8 cellular contexts compared by ENCODE assay signal in the genomic region with DNA sequence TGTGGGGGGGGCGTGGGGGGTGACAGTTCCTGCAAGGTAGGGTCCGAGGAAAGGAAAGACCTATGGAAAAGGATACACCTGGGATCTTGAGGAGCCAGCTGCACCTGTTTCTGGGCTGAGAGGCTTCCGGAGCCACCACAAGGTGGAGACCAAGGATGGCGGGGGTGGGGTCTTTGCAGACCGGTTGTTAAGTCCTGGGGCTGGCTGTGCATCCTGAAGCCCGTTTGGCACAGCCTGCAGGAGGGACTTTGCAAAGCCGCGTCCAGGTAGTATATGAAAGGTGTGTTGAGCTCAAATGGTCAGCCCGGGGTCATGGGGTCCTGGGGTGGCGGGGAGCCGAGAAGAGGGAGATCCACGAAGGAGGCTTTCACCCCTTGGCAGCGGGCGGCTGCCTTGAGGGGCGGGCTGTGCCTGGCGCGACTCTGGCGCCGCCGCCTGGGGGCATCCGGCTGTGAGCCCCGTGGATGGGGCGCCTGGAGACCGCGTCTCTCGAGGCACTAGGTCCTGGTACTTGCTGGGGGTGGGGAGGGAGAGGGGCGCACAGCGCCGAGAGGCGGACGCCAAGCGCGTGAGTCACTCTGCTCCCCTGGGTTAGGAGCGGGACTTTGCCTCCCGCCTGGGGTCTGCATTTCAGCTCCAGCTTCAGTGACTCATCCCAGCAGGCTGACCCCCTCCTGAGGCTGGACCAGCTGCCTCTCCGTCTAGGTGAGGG. TPM values are rescaled to one million over a fixed set of nuclear protein-coding genes. Genes with fewer than 3 reads are reported as not detected.
A peak's percentile ranks its signal among the peaks of the same experiment; 100 is the strongest.
DNase-seq lines count a peak whose midpoint lies in the region; ATAC-seq, FAIRE-seq and TF ChIP-seq lines count a peak whose summit lies in the region.

No MANE protein-coding gene starts in this region.

- WGBS in K562 (ENCODE audit: insufficient coverage, low coverage, missing lambda C conversion rate) = 1% methylated on average over 11 of the region's 36 CpGs
- WGBS in HepG2 (ENCODE audit: low lambda C conversion rate) = 42% methylated on average over 2 of the region's 36 CpGs

- H2AFZ ChIP-seq in K562 (ENCODE audit: low read depth, low read length) (no peak overlapping the region), HepG2 (ENCODE audit: low read length) (no peak overlapping the region), PC-3 (ENCODE audit: low read length) (no peak overlapping the region)

- DNase-seq in EH (ENCODE audit: low read depth) (peak; percentile 14), NCI-H1105 treated with DMSO at 0.1 percent for 48 hours (lab: John Stamatoyannopoulos, UW) (peak; percentile 37), K562 (ENCODE audit: extremely low read depth in 1 of 4, low spot score in 3 of 4) (peak in 1 of 4 experiments; percentile 1), HepG2 (ENCODE audit: low spot score) (no peak), PC-3 (no peak)
- no peak for DNase-seq in T-helper 2 cell treated with Interferon-gamma antibody and Interleukin-4, amounts not matched to agents 5 μg/mL and 100 μg/mL, for 36 hours (ENCODE audit: low spot score)

- H3K36me3 ChIP-seq in K562 (ENCODE audit: control insufficient read depth, insufficient read depth, low read length) = no peaks in the 10 kb centered on the region
- H3K36me3 ChIP-seq in HepG2 (replicated peaks in 1 of 2; ENCODE audit: control insufficient read depth in 1 of 2, insufficient read depth in 2 of 2, low read length in 2 of 2) = no peaks in the 10 kb centered on the region
- no peaks in the 10 kb centered on the region for H3K36me3 ChIP-seq in PC-3 (ENCODE audit: low read depth, low read length)

- H3K27ac Mint-ChIP-seq in T-helper 2 cell treated with Interferon-gamma antibody and Interleukin-4, amounts not matched to agents 5 μg/mL and 100 μg/mL, for 36 hours = no peak overlapping the region

- CTCF ChIA-PET in K562 (lab: Yijun Ruan, JAX; ENCODE audit: low intra/inter-chr PET ratio) (no interaction called here), HepG2 (lab: Yijun Ruan, JAX; ENCODE audit: low intra/inter-chr PET ratio, low total read pairs) (no interaction called here), PC-3 (lab: Charles Lee) (interaction anchor here (0.6 kb wide), 1 partner anchor 79 kb away, joined by 3 read pairs; no protein-coding TSS in a partner anchor)

- H4K20me1 ChIP-seq in K562 (replicated peaks; ENCODE audit: control insufficient read depth, insufficient read depth, low read length) (no peaks in the 10 kb centered on the region), HepG2 (ENCODE audit: insufficient read depth, low read length) (no peaks in the 10 kb centered on the region), PC-3 (ENCODE audit: low read length) (no peaks in the 10 kb centered on the region)

- TF ChIP-seq POLR2A in K562 (conservative IDR thresholded peaks at IDR 0.05) (no peak), HepG2 (IDR thresholded peaks at IDR 0.05; ENCODE audit: insufficient read depth in 1 of 2, low read depth in 2 of 2, low read length in 2 of 2) (no peak)

- no peaks in the 10 kb centered on the region for H3K4me1 Mint-ChIP-seq in T-helper 2 cell treated with Interferon-gamma antibody and Interleukin-4, amounts not matched to agents 5 μg/mL and 100 μg/mL, for 36 hours (ENCODE audit: low read depth)

- ATAC-seq in K562 = peak; percentile 42; the same call in 1 of the 3 replicates
- ATAC-seq in HepG2 = peak; percentile 84
- no peak for ATAC-seq in HG03354 (IDR thresholded peaks at IDR 0.05; ENCODE audit: poor library complexity, severe bottlenecking, unreplicated experiment)
- ATAC-seq in PC-3 = no peak
- no peak for ATAC-seq in GM19035 (IDR thresholded peaks at IDR 0.05; ENCODE audit: unreplicated experiment)

- no peaks in the 10 kb centered on the region for H3K9me2 ChIP-seq in PC-3 (replicated peaks; ENCODE audit: low read length)

- H3K4me1 ChIP-seq in K562 (replicated peaks in 1 of 2; ENCODE audit: control insufficient read depth in 2 of 2, insufficient read depth in 2 of 2, low read length in 2 of 2) = peaks cover 0 to 7% of the 10 kb centered on the region in 2 experiments; a peak in 2 of 5 replicates
- H3K4me1 ChIP-seq in HepG2 (ENCODE audit: insufficient read depth, low read length) = no peaks in the 10 kb centered on the region
- peaks cover 5% of the 10 kb centered on the region; the same call in 1 of the 2 replicates for H3K4me1 ChIP-seq in PC-3 (ENCODE audit: insufficient read depth, low read length)

- TF ChIP-seq CTCF in K562 (IDR thresholded peaks at IDR 0.05 in 2 of 3, conservative IDR thresholded peaks at IDR 0.05 in 1 of 3; ENCODE audit: insufficient read depth in 2 of 3, low read depth in 1 of 3, low read length in 3 of 3) = 0 out of 6 replicates have a peak, but pooled peaks of 1 of the 3 experiments have one; percentile 13
- TF ChIP-seq CTCF in HepG2 (CRISPR knock-in tag; IDR thresholded peaks at IDR 0.05) = peak; percentile 31; the same call in 1 of the 2 replicates
- no peak for TF ChIP-seq CTCF in PC-3 (conservative IDR thresholded peaks at IDR 0.05; ENCODE audit: low read depth, low read length)

- no peaks in the 10 kb centered on the region for H3F3A ChIP-seq in PC-3 (ENCODE audit: low read length, unreplicated experiment)

- H3K79me2 ChIP-seq in K562 (ENCODE audit: control insufficient read depth, insufficient read depth, low read length) (no peaks in the 10 kb centered on the region), HepG2 (ENCODE audit: insufficient read depth, low read length) (no peaks in the 10 kb centered on the region), PC-3 (ENCODE audit: low read length) (no peaks in the 10 kb centered on the region)

- H3K27ac ChIP-seq in K562 (ENCODE audit: extremely low read depth, low read depth, low read length) (no peak overlapping the region), HepG2 (ENCODE audit: extremely low read length, insufficient read depth, low read length) (no peak overlapping the region), PC-3 (ENCODE audit: low read length) (no peak overlapping the region)

- peaks cover 32% of the 10 kb centered on the region for H3K27me3 Mint-ChIP-seq in T-helper 2 cell treated with Interferon-gamma antibody and Interleukin-4, amounts not matched to agents 5 μg/mL and 100 μg/mL, for 36 hours (ENCODE audit: low read depth)

- H3K4me3 ChIP-seq in K562 = no peak overlapping the region
- H3K4me3 ChIP-seq in HepG2 (replicated peaks in 1 of 3; ENCODE audit: insufficient read depth in 1 of 3, low read depth in 2 of 3, low read length in 3 of 3) = no peak overlapping the region
- no peak overlapping the region for H3K4me3 ChIP-seq in PC-3 (ENCODE audit: low read length)

- no peak overlapping the region for H3K4me3 Mint-ChIP-seq in T-helper 2 cell treated with Interferon-gamma antibody and Interleukin-4, amounts not matched to agents 5 μg/mL and 100 μg/mL, for 36 hours

- TF ChIP-seq RAD21 in K562 (CRISPR knock-in tag; conservative IDR thresholded peaks at IDR 0.05 in 1 of 2, IDR thresholded peaks at IDR 0.05 in 1 of 2) (peak in 1 of 2 experiments; percentile 31; a peak in 2 of 4 replicates), HepG2 (CRISPR knock-in tag; IDR thresholded peaks at IDR 0.05) (no peak)

- POLR2A ChIA-PET in K562 (lab: Yijun Ruan, JAX) (no interaction called here), HepG2 (lab: Yijun Ruan, JAX) (no interaction called here), PC-3 (lab: Charles Lee; ENCODE audit: unreplicated experiment) (no interaction called here)

- intact Hi-C loops in K562 (cut with micrococcal nuclease) (no loop called here), HepG2 (cut with micrococcal nuclease; ENCODE audit: unreplicated experiment) (no loop called here), PC-3 (cut with micrococcal nuclease) (no loop called here)

- H3K27me3 ChIP-seq in K562 (ENCODE audit: control insufficient read depth in 2 of 2, insufficient read depth in 2 of 2, low read length in 2 of 2) (peaks cover 2 to 4% of the 10 kb centered on the region in 2 experiments; a peak in 3 of 5 replicates), HepG2 (ENCODE audit: control insufficient read depth in 1 of 2, insufficient read depth in 2 of 2, low read length in 2 of 2) (peaks cover 0 to 2% of the 10 kb centered on the region in 2 experiments; a peak in 1 of 5 replicates), PC-3 (ENCODE audit: low read length) (no peaks in the 10 kb centered on the region)

- no peaks in the 10 kb centered on the region for H3K36me3 Mint-ChIP-seq in T-helper 2 cell treated with Interferon-gamma antibody and Interleukin-4, amounts not matched to agents 5 μg/mL and 100 μg/mL, for 36 hours (ENCODE audit: low read depth)

- BruUV-seq in K562 (replicated peaks; lab: Mats Ljungman, UMichigan) (no TSS peak), HepG2 (replicated peaks; lab: Mats Ljungman, UMichigan) (no TSS peak), PC-3 (replicated peaks; lab: Mats Ljungman, UMichigan) (no TSS peak)

- in situ Hi-C loops in K562 (cut with MboI) (no loop called here), HepG2 (cut with HindIII; ENCODE audit: extremely low pct_ligation_motif_present, low pct_unique_long_range_greater_than_20kb) (no loop called here)

- H3K9me1 ChIP-seq in K562 (ENCODE audit: control insufficient read depth, insufficient read depth, low read length) = no peaks in the 10 kb centered on the region

- H3K9me3 ChIP-seq in K562 (replicated peaks; ENCODE audit: control insufficient read depth, insufficient read depth, low read depth, low read length) = no peaks in the 10 kb centered on the region
- no peaks in the 10 kb centered on the region for H3K9me3 ChIP-seq in HepG2 (ENCODE audit: low read length)
- H3K9me3 ChIP-seq in PC-3 (ENCODE audit: low read length) = no peaks in the 10 kb centered on the region

- H3K9me3 Mint-ChIP-seq in T-helper 2 cell treated with Interferon-gamma antibody and Interleukin-4, amounts not matched to agents 5 μg/mL and 100 μg/mL, for 36 hours = no peaks in the 10 kb centered on the region

- no peak overlapping the region for H3K9ac ChIP-seq in K562 (ENCODE audit: insufficient read depth in 1 of 2, low read depth in 2 of 2, low read length in 2 of 2)
- no peak overlapping the region for H3K9ac ChIP-seq in HepG2 (ENCODE audit: insufficient read depth, low read depth, low read length)
- H3K9ac ChIP-seq in PC-3 (ENCODE audit: low read length) = no peak overlapping the region

- FAIRE-seq in K562 (lab: Jason Lieb, UNC) (no peak), HepG2 (lab: Jason Lieb, UNC) (no peak)

- H3K4me2 ChIP-seq in K562 (ENCODE audit: insufficient read depth, low read length) (no peak overlapping the region), HepG2 (ENCODE audit: low read depth, low read length) (peak overlapping the region; percentile 6; the same call in 1 of the 2 replicates), PC-3 (ENCODE audit: low read length) (no peak overlapping the region)

- TF ChIP-seq EP300 in K562 (IDR thresholded peaks at IDR 0.05; ENCODE audit: low read length) (no peak), HepG2 (IDR thresholded peaks at IDR 0.05; ENCODE audit: low read depth in 2 of 2, low read length in 2 of 2) (no peak), HepG2 (CRISPR knock-in tag; IDR thresholded peaks at IDR 0.05; ENCODE audit: borderline replicate concordance) (no peak)

RNA-seq across cellular contexts. Expression of a gene that starts 58.2 kb away (rescaled TPM):
- total RNA-seq in K562 (2011; cell fraction: chromatin; rRNA removed; ENCODE audit: low replicate concordance) = 1.0 and 1.6 TPM in 2 replicates
- total RNA-seq in K562 (2011; cell fraction: nucleolus; rRNA removed) = 0.26 and 0.83 TPM in 2 replicates
- total RNA-seq in K562 (2011; cell fraction: nucleoplasm; rRNA removed) = 0.81 and 2.2 TPM in 2 replicates
- total RNA-seq in K562 (2014; rRNA removed) = 4.5 and 4.7 TPM in 2 replicates
- total RNA-seq in K562 (2014; rRNA removed; fragmentation: Illumina TruSeq; extraction: Trizol) = 8.4 and 10.2 TPM in 2 replicates
- 6.6 and 8.3 TPM in 2 replicates for total RNA-seq in K562 (2015; rRNA removed; fragmentation: Illumina TruSeq; extraction: Trizol)
- total RNA-seq in K562 (2021) = 5.9 and 6.3 TPM in 2 replicates
- 5.4 TPM in 2 replicates for polyA plus RNA-seq in K562 (2011; rRNA removed)
- polyA plus RNA-seq in K562 (2011; cell fraction: cytosol; rRNA removed) = 0.75 and 3.2 TPM in 2 replicates
- 1.4 and 3.2 TPM in 2 replicates for polyA plus RNA-seq in K562 (2011; cell fraction: nucleus; rRNA removed)
- polyA plus RNA-seq in K562 (2012) = 6.8 and 10.8 TPM in 2 replicates
- polyA plus RNA-seq in K562 (2014; fragmentation: Illumina TruSeq; extraction: Trizol) = 7.4 and 8.4 TPM in 2 replicates
- polyA plus RNA-seq in K562 (2014; fragmentation: Nextera tagmentation; extraction: Ambion mirVana) = 10 to 100 TPM; 15.5 to 17.5 TPM
- polyA plus RNA-seq in K562 (2014; rRNA removed) = 6.1 and 6.7 TPM in 2 replicates
- 4.4 and 5.1 TPM in 2 replicates for polyA minus RNA-seq in K562 (2011; rRNA and poly(A)+ RNA removed)
- 1.5 and 2.6 TPM in 2 replicates for polyA minus RNA-seq in K562 (2011; cell fraction: cytosol; rRNA and poly(A)+ RNA removed)
- 0.94 and 3.0 TPM in 2 replicates for polyA minus RNA-seq in K562 (2011; cell fraction: nucleus; rRNA and poly(A)+ RNA removed)
- 6.1 and 9.5 TPM in 2 replicates for total RNA-seq in HepG2 (2016; rRNA removed; fragmentation: Illumina TruSeq; extraction: Trizol)
- 1.5 and 1.8 TPM in 2 replicates for total RNA-seq in HepG2 (2016; cell fraction: cytosol; rRNA removed; fragmentation: Illumina TruSeq; extraction: Trizol; ENCODE audit: low read depth)
- 6.1 and 10.9 TPM in 2 replicates for total RNA-seq in HepG2 (2016; cell fraction: insoluble cytoplasmic fraction; rRNA removed; fragmentation: Illumina TruSeq; extraction: Trizol)
- 4.0 and 4.4 TPM in 2 replicates for total RNA-seq in HepG2 (2016; cell fraction: membrane; rRNA removed; fragmentation: Illumina TruSeq; extraction: Trizol)
- 3.2 and 3.4 TPM in 2 replicates for total RNA-seq in HepG2 (2016; cell fraction: nucleus; rRNA removed; fragmentation: Illumina TruSeq; extraction: Trizol)
- polyA plus RNA-seq in HepG2 (2011; rRNA removed) = 5.4 TPM in 2 replicates
- polyA plus RNA-seq in HepG2 (2011; cell fraction: cytosol; rRNA removed) = 2.0 and 3.9 TPM in 2 replicates
- polyA plus RNA-seq in HepG2 (2011; cell fraction: nucleus; rRNA removed) = 0.90 and 2.0 TPM in 2 replicates
- 7.0 and 9.2 TPM in 2 replicates for polyA plus RNA-seq in HepG2 (2012)
- polyA plus RNA-seq in HepG2 (2016; cell fraction: cytosol; fragmentation: Illumina TruSeq; extraction: Trizol; ENCODE audit: low read depth) = 1.6 and 2.3 TPM in 2 replicates
- 14.0 and 14.5 TPM in 2 replicates for polyA plus RNA-seq in HepG2 (2016; cell fraction: insoluble cytoplasmic fraction; fragmentation: Illumina TruSeq; extraction: Trizol; ENCODE audit: low read depth)
- 4.6 TPM in 2 replicates for polyA plus RNA-seq in HepG2 (2016; cell fraction: membrane; fragmentation: Illumina TruSeq; extraction: Trizol; ENCODE audit: low read depth)
- 6.3 and 6.6 TPM in 2 replicates for polyA plus RNA-seq in HepG2 (2016; cell fraction: nucleus; fragmentation: Illumina TruSeq; extraction: Trizol; ENCODE audit: insufficient read depth, low read depth)
- polyA minus RNA-seq in HepG2 (2011; rRNA and poly(A)+ RNA removed; ENCODE audit: low replicate concordance) = 1.7 and 12.3 TPM in 2 replicates
- 2.4 and 3.0 TPM in 2 replicates for polyA minus RNA-seq in HepG2 (2011; cell fraction: cytosol; rRNA and poly(A)+ RNA removed)
- 3.0 and 4.5 TPM in 2 replicates for polyA minus RNA-seq in HepG2 (2011; cell fraction: nucleus; rRNA and poly(A)+ RNA removed)
- 29.6 and 44.0 TPM in 2 replicates for total RNA-seq in PC-3 (2014; rRNA removed)

Comparison
In these comparisons a context has a peak if more than half of its experiments do, and no peak if none do; other contexts are left out.
1. DNase-seq: peak in EH (single experiment) and NCI-H1105 treated with DMSO at 0.1 percent for 48 hours (single experiment); none in HepG2 (single experiment), T-helper 2 cell treated with Interferon-gamma antibody and Interleukin-4, amounts not matched to agents 5 μg/mL and 100 μg/mL, for 36 hours (single experiment) and PC-3 (single experiment).
2. ATAC-seq: peak in K562 (single experiment) and HepG2 (single experiment); none in HG03354 (single experiment), PC-3 (single experiment) and GM19035 (single experiment).